In genomic region chr1:180530501-180530900, GRCh38 we compare ENCODE assay signal across 12 cellular contexts. TPM values are rescaled to one million over a fixed set of nuclear protein-coding genes. Genes with fewer than 3 reads are reported as not detected.
DNase-seq lines count a peak whose midpoint lies in the region; ATAC-seq, FAIRE-seq and TF ChIP-seq lines count a peak whose summit lies in the region.
"Had no signal": no experiment of that assay in that cellular context is flagged by ENCODE, and none has a peak within 500 bp of the region (broad histone marks: within the 10 kb centered on the region; RNA-seq: fewer than 3 reads in every experiment).

No MANE protein-coding gene starts in this region.

- H3K9me2 ChIP-seq in PC-9 (ENCODE audit: insufficient read depth) = no peaks in the 10 kb centered on the region

- H3K4me3 ChIP-seq in Caco-2 (ENCODE audit: low read depth, low read length) (no peak overlapping the region), PC-9 (no peak overlapping the region)

- H3K27ac Mint-ChIP-seq in Caco-2 (ENCODE audit: unreplicated experiment) = peak overlapping the region; percentile 59
- H3K27ac Mint-ChIP-seq: activated naive CD4-positive, alpha-beta T cell treated with anti-CD3 and anti-CD28 coated beads, Interleukin-2, amount 50 U/mL, for 24 hours had no signal

- H3K9me3 ChIP-seq in Caco-2 = no peaks in the 10 kb centered on the region
- H3K9me3 ChIP-seq in PC-9 (ENCODE audit: insufficient read depth, low read depth) = peaks cover 4% of the 10 kb centered on the region; the same call in 1 of the 2 replicates

- POLR2A ChIA-PET in Caco-2 (lab: Charles Lee) = no interaction called here
- POLR2A ChIA-PET in PC-9 (lab: Charles Lee; ENCODE audit: unreplicated experiment) = interaction anchor here (0.6 kb wide), 1 partner anchor 159 kb away, joined by 4 read pairs; no protein-coding TSS in a partner anchor

- H3K4me1 ChIP-seq in Caco-2 = peaks cover 32% of the 10 kb centered on the region
- H3K4me1 ChIP-seq in PC-9 (replicated peaks; ENCODE audit: insufficient read depth) = peaks cover 9% of the 10 kb centered on the region; the same call in 1 of the 2 replicates

- peaks cover 30% of the 10 kb centered on the region for H3K4me1 Mint-ChIP-seq in Caco-2 (ENCODE audit: low read depth, unreplicated experiment)

- no peak for TF ChIP-seq POLR2A in GM12891 (IDR thresholded peaks at IDR 0.05; ENCODE audit: low read depth, low read length)

- H3K4me3 Mint-ChIP-seq in Caco-2 (ENCODE audit: unreplicated experiment) = no peak overlapping the region
- H3K4me3 Mint-ChIP-seq: activated naive CD4-positive, alpha-beta T cell treated with anti-CD3 and anti-CD28 coated beads, Interleukin-2, amount 50 U/mL, for 24 hours had no signal

- BruUV-seq in Caco-2 (replicated peaks; lab: Mats Ljungman, UMichigan) (no TSS peak), PC-9 (replicated peaks; lab: Mats Ljungman, UMichigan) (no TSS peak)

- FAIRE-seq in GM12891 (lab: Jason Lieb, UNC) = no peak
- FAIRE-seq: TTC549 had no signal

- H3F3A ChIP-seq in PC-9 (ENCODE audit: insufficient read depth, low read depth) = no peaks in the 10 kb centered on the region

- H3K36me3 Mint-ChIP-seq in Caco-2 (ENCODE audit: insufficient read depth, unreplicated experiment) = no peaks in the 10 kb centered on the region
- H3K36me3 Mint-ChIP-seq: activated naive CD4-positive, alpha-beta T cell treated with anti-CD3 and anti-CD28 coated beads, Interleukin-2, amount 50 U/mL, for 24 hours had no signal

- H3K79me2 ChIP-seq in PC-9 (ENCODE audit: low read depth) = no peaks in the 10 kb centered on the region

- intact Hi-C loops in Caco-2 (cut with micrococcal nuclease; ENCODE audit: unreplicated experiment) (loop anchor here (5.0 kb wide), 2 partner anchors 247 to 332 kb away; no protein-coding TSS in a partner anchor), PC-9 (cut with micrococcal nuclease; ENCODE audit: unreplicated experiment) (loop anchor here (5.0 kb wide), 3 partner anchors 102 to 332 kb away; partner anchors contain the start of gene XPR1)

- H2AFZ ChIP-seq in PC-9 = peak overlapping the region; percentile 70; the same call in 1 of the 2 replicates

- CTCF ChIA-PET in Caco-2 (lab: Charles Lee) = no interaction called here
- CTCF ChIA-PET in PC-9 (lab: Charles Lee) = interaction anchor here (0.6 to 1.2 kb wide), 4 partner anchors 10 to 300 kb away, joined by 3 to 7 read pairs (median 4); no protein-coding TSS in a partner anchor

- DNase-seq in Caco-2 (no peak), PC-9 (peak; percentile 54 to 77), fibroblast of gingiva (ENCODE audit: low read depth) (peak; percentile 90), myocyte (ENCODE audit: low read depth) (peak; percentile 94), GM12891 (ENCODE audit: insufficient read length, low spot score) (no peak), GOT3 (lab: John Stamatoyannopoulos, UW) (no peak)
- no peak for DNase-seq in effector CD8-positive, alpha-beta T cell (lab: John Stamatoyannopoulos, UW)
- DNase-seq: DMS79 treated with DMSO at 0.1 percent for 48 hours had no signal

- H4K20me1 ChIP-seq in PC-9 (ENCODE audit: insufficient read depth) = no peaks in the 10 kb centered on the region

- H3K4me2 ChIP-seq in PC-9 = peak overlapping the region; percentile 6; the same call in 1 of the 2 replicates

- H3K27ac ChIP-seq in PC-9 = no peak overlapping the region

- peaks cover 9% of the 10 kb centered on the region for H3K9me3 Mint-ChIP-seq in Caco-2 (ENCODE audit: unreplicated experiment)
- H3K9me3 Mint-ChIP-seq: activated naive CD4-positive, alpha-beta T cell treated with anti-CD3 and anti-CD28 coated beads, Interleukin-2, amount 50 U/mL, for 24 hours had no signal

- H3K27me3 Mint-ChIP-seq in Caco-2 (ENCODE audit: insufficient read depth, unreplicated experiment) = no peaks in the 10 kb centered on the region
- H3K27me3 Mint-ChIP-seq: activated naive CD4-positive, alpha-beta T cell treated with anti-CD3 and anti-CD28 coated beads, Interleukin-2, amount 50 U/mL, for 24 hours had no signal

- no peak for ATAC-seq in HG03342 (IDR thresholded peaks at IDR 0.05; ENCODE audit: unreplicated experiment)

- H3K36me3 ChIP-seq in Caco-2 (ENCODE audit: control insufficient read depth, insufficient read depth, low read length) (no peaks in the 10 kb centered on the region), PC-9 (ENCODE audit: low read depth) (no peaks in the 10 kb centered on the region)

- TF ChIP-seq CTCF in Caco-2 (IDR thresholded peaks at IDR 0.05; ENCODE audit: insufficient read depth in 1 of 2, low read depth in 1 of 2, low read length in 1 of 2, severe bottlenecking in 1 of 2, unreplicated experiment in 1 of 2) = no peak
- TF ChIP-seq CTCF in PC-9 (conservative IDR thresholded peaks at IDR 0.05) = no peak

- no peaks in the 10 kb centered on the region for H3K27me3 ChIP-seq in Caco-2 (replicated peaks; ENCODE audit: control insufficient read depth, insufficient read depth, low read length)
- no peaks in the 10 kb centered on the region for H3K27me3 ChIP-seq in PC-9 (ENCODE audit: insufficient read depth, low read depth)

TF ChIP-seq in GM12891, 5 proteins besides CTCF, POLR2A, EP300 and RAD21:
- TF ChIP-seq PAX5 (IDR thresholded peaks at IDR 0.05; ENCODE audit: insufficient read depth, low read length, severe bottlenecking) = no peak
- TF ChIP-seq SPI1 (IDR thresholded peaks at IDR 0.05; ENCODE audit: low read depth, low read length) = no peak
- TF ChIP-seq TAF1 (IDR thresholded peaks at IDR 0.05; ENCODE audit: low read depth, low read length) = no peak
- TF ChIP-seq POU2F2 (IDR thresholded peaks at IDR 0.05; ENCODE audit: low read depth, low read length) = no peak
- TF ChIP-seq POLR2AphosphoS5 (IDR thresholded peaks at IDR 0.05; ENCODE audit: low read depth, low read length) = no peak

RNA-seq across cellular contexts. Expression of gene ACBD6, which starts 28.1 kb away (rescaled TPM):
- 74.7 and 75.6 TPM in 2 replicates for total RNA-seq in Caco-2 (2022)
- total RNA-seq in PC-9 (2021) = 52.2 and 61.0 TPM in 2 replicates
- total RNA-seq in myocyte = 59.2 and 61.0 TPM in 2 replicates
- polyA plus RNA-seq in myocyte (2012) = 70.8 TPM
- 58.9 TPM for polyA plus RNA-seq in GM12891 (2012; ENCODE audit: low read depth, missing spikeins)

RNA-seq across cellular contexts. Expression of gene OVAAL, which starts 28.3 kb away (rescaled TPM):
- total RNA-seq in Caco-2 (2022) (not detected in 2 replicates), PC-9 (2021) (not detected in 2 replicates), myocyte (3.3 and 4.1 TPM in 2 replicates)
- 1.5 TPM for polyA plus RNA-seq in myocyte (2012)
- not detected for polyA plus RNA-seq in GM12891 (2012; ENCODE audit: low read depth, missing spikeins)
- polyA plus RNA-seq: urinary bladder had no signal

Comparison
In these comparisons a context has a peak if more than half of its experiments do, and no peak if none do; other contexts are left out.
1. DNase-seq: peak in PC-9 (2 of 2), fibroblast of gingiva (single experiment) and myocyte (single experiment); none in Caco-2 (0 of 2), GM12891 (single experiment), effector CD8-positive, alpha-beta T cell (single experiment) and GOT3 (single experiment).